ENCODE assay signal across 30 cellular contexts in genomic region chr7:88216276-88216675, GRCh38.
"Had no signal": no experiment of that assay in that cellular context is flagged by ENCODE, and none has a peak within 500 bp of the region (broad histone marks: within the 10 kb centered on the region; RNA-seq: fewer than 3 reads in every experiment).

No MANE protein-coding gene starts in this region.

- H3K4me3 Mint-ChIP-seq: activated T-cell treated with anti-CD3 and anti-CD28 coated beads, Interleukin-2, amount 50 U/mL, for 4 hours; activated T-helper 17 cell treated with anti-CD3 and anti-CD28 coated beads, Interleukin-2, amount 50 U/mL, for 72 hours; immature natural killer cell; mesothelial cell of epicardium; naive B cell had no signal

- H3K27ac Mint-ChIP-seq: activated T-helper 17 cell treated with anti-CD3 and anti-CD28 coated beads, Interleukin-2, amount 50 U/mL, for 72 hours; mesothelial cell of epicardium; naive B cell; progenitor cell of endocrine pancreas had no signal

- H3K9me3 Mint-ChIP-seq: activated T-cell treated with anti-CD3 and anti-CD28 coated beads, Interleukin-2, amount 50 U/mL, for 4 hours; activated T-helper 17 cell treated with anti-CD3 and anti-CD28 coated beads, Interleukin-2, amount 50 U/mL, for 72 hours; immature natural killer cell; mesothelial cell of epicardium; naive B cell had no signal

- FAIRE-seq: astrocyte, endothelial cell of umbilical vein, TTC549, urothelium cell line had no signal

- H3K4me3 ChIP-seq: heart left ventricle, ovary, skin epidermis, testis, transverse colon had no signal

- H3K36me3 ChIP-seq: ovary had no signal

- H3K27me3 Mint-ChIP-seq: activated T-helper 17 cell treated with anti-CD3 and anti-CD28 coated beads, Interleukin-2, amount 50 U/mL, for 72 hours; naive B cell; progenitor cell of endocrine pancreas had no signal

- H3K27me3 ChIP-seq: brain microvascular endothelial cell, heart left ventricle, ovary, testis, transverse colon had no signal

- DNase-seq: activated CD4-positive, alpha-beta T cell treated with anti-CD3 and anti-CD28 coated beads for 4 hours; activated CD4-positive, alpha-beta T cell treated with anti-CD3 and anti-CD28 coated beads, Interleukin-2, amount 50 U/mL, for 48 hours; activated CD8-positive, alpha-beta memory T cell treated with anti-CD3 and anti-CD28 coated beads, Interleukin-2, amount 50 U/mL, for 48 hours; activated gamma-delta T cell treated with Interleukin-2 at 50 U/mL for 16 hours; activated naive CD4-positive, alpha-beta T cell treated with anti-CD3 and anti-CD28 coated beads, Interleukin-2, amount 50 U/mL, for 16 hours; activated T-cell treated with anti-CD3 and anti-CD28 coated beads, Interleukin-2, amount 50 U/mL, for 4 hours; amniotic stem cell; brain microvascular endothelial cell; caudate nucleus; cortex of kidney; foreskin fibroblast; heart left ventricle; hypothalamus; immature natural killer cell; naive B cell; ovary; stimulated activated CD4-positive, alpha-beta T cell treated with anti-CD3 and anti-CD28 coated beads, Interleukin-12 subunit alpha, Interleukin-12 subunit beta, amount 100 ng/mL, for 4 hours; stimulated activated CD4-positive, alpha-beta T cell treated with anti-CD3 and anti-CD28 coated beads, Interleukin-4, amount 100 ng/mL, for 1 hour; stimulated activated naive CD8-positive, alpha-beta T cell treated with anti-CD3 and anti-CD28 coated beads, Interleukin-15, Interleukin-2, amounts not matched to agents 100 U/mL and 50 U/mL, for 24 hours; testis; transverse colon had no signal

- H3K27ac ChIP-seq: brain microvascular endothelial cell, heart left ventricle, ovary, skin epidermis, testis, transverse colon, VCaP had no signal
